In genomic region chr7:142804715-142805114, GRCh38 we compare ENCODE assay signal across 18 cellular contexts. TPM values are rescaled to one million over a fixed set of nuclear protein-coding genes. Genes with fewer than 3 reads are reported as not detected.
A peak's percentile ranks its signal among the peaks of the same experiment; 100 is the strongest.
DNase-seq lines count a peak whose midpoint lies in the region; ATAC-seq and TF ChIP-seq lines count a peak whose summit lies in the region.
"Had no signal": no experiment of that assay in that cellular context is flagged by ENCODE, and none has a peak within 500 bp of the region (broad histone marks: within the 10 kb centered on the region; RNA-seq: fewer than 3 reads in every experiment).

No MANE protein-coding gene starts in this region.

- no peak for TF ChIP-seq CTCF in adrenal gland (IDR thresholded peaks at IDR 0.05)

- H3K4me3 Mint-ChIP-seq in CD8-positive, alpha-beta memory T cell, result peak overlapping the region; percentile 66 to 100 (median 87)
- H3K4me3 Mint-ChIP-seq in activated T-cell treated with anti-CD3 and anti-CD28 coated beads, Interleukin-2, amount 50 U/mL, for 4 hours, result peak overlapping the region; percentile 44
- H3K4me3 Mint-ChIP-seq in memory B cell, result peak overlapping the region; percentile 12

- no peaks in the 10 kb centered on the region for H3K9me3 ChIP-seq in CD8-positive, alpha-beta memory T cell (ENCODE audit: low read length)
- H3K9me3 ChIP-seq in adrenal gland (replicated peaks in 1 of 3) (no peaks in the 10 kb centered on the region), SJCRH30 (replicated peaks) (no peaks in the 10 kb centered on the region)
- H3K9me3 ChIP-seq: prostate gland had no signal

- intact Hi-C loops in adrenal gland (cut with DNase I), result no loop called here

- H3K27ac Mint-ChIP-seq in CD8-positive, alpha-beta memory T cell, result peak overlapping the region; percentile 99 to 100 (median 100)
- peak overlapping the region; percentile 99 for H3K27ac Mint-ChIP-seq in memory B cell

- peaks cover 29 to 54% (median 42%) of the 10 kb centered on the region in 3 donors for H3K36me3 Mint-ChIP-seq in CD8-positive, alpha-beta memory T cell
- H3K36me3 Mint-ChIP-seq in activated T-cell treated with anti-CD3 and anti-CD28 coated beads, Interleukin-2, amount 50 U/mL, for 4 hours (ENCODE audit: insufficient read depth), result peaks cover 50% of the 10 kb centered on the region
- H3K36me3 Mint-ChIP-seq in memory B cell, result peaks cover 42% of the 10 kb centered on the region

- H3K27me3 ChIP-seq in CD8-positive, alpha-beta memory T cell (ENCODE audit: insufficient read depth, low read length, poor library complexity, severe bottlenecking), result no peaks in the 10 kb centered on the region
- peaks cover 4% of the 10 kb centered on the region for H3K27me3 ChIP-seq in adrenal gland
- 0 out of 2 replicates have a peak, but pooled peaks cover 4% of the 10 kb centered on the region for H3K27me3 ChIP-seq in SJCRH30

- peaks cover 0 to 5% of the 10 kb centered on the region in 2 donors for H3K27me3 Mint-ChIP-seq in CD8-positive, alpha-beta memory T cell
- no peaks in the 10 kb centered on the region for H3K27me3 Mint-ChIP-seq in activated T-cell treated with anti-CD3 and anti-CD28 coated beads, Interleukin-2, amount 50 U/mL, for 4 hours (ENCODE audit: low read depth)
- no peaks in the 10 kb centered on the region for H3K27me3 Mint-ChIP-seq in memory B cell

- POLR2A ChIA-PET in CD8-positive, alpha-beta memory T cell (lab: Charles Lee), result interaction anchor here (1.0 to 13.3 kb wide), 4 partner anchors 8 to 269 kb away, joined by 3 to 1213 read pairs (median 4); no protein-coding TSS in a partner anchor

- DNase-seq in CD8-positive, alpha-beta memory T cell, result peak; percentile 33 to 68 (median 57)
- no peak for DNase-seq in activated T-cell treated with anti-CD3 and anti-CD28 coated beads, Interleukin-2, amount 50 U/mL, for 4 hours
- DNase-seq in memory B cell (ENCODE audit: low spot score in 2 of 2) (no peak), adrenal gland (no peak), SJCRH30 (no peak), DMS153 (lab: John Stamatoyannopoulos, UW) (no peak)
- DNase-seq: amniotic stem cell, dermis blood vessel endothelial cell, NCI-H1417, NCI-H524 treated with DMSO at 0.1 percent for 48 hours, SHP77 treated with DMSO at 0.1 percent for 48 hours, substantia nigra had no signal

- TF ChIP-seq POLR2A in adrenal gland (IDR thresholded peaks at IDR 0.05), result no peak

- CTCF ChIA-PET in CD8-positive, alpha-beta memory T cell (lab: Charles Lee), result interaction anchor here (15.2 kb wide), 1 partner anchor 13 kb away, joined by 508 read pairs; no protein-coding TSS in a partner anchor

- peak; percentile 15 for ATAC-seq in HG03442 (IDR thresholded peaks at IDR 0.05; ENCODE audit: unreplicated experiment)
- ATAC-seq in activated T-cell treated with anti-CD3 and anti-CD28 coated beads, Interleukin-2, amount 50 U/mL, for 4 hours, result no peak
- no peak for ATAC-seq in memory B cell (ENCODE audit: low read depth)
- no peak for ATAC-seq in HG02885 (IDR thresholded peaks at IDR 0.05; ENCODE audit: poor library complexity, unreplicated experiment)

- peaks cover 96% of the 10 kb centered on the region for H3K4me1 ChIP-seq in CD8-positive, alpha-beta memory T cell (ENCODE audit: insufficient read depth, low read length)
- H3K4me1 ChIP-seq in adrenal gland (replicated peaks in 1 of 2), result no peaks in the 10 kb centered on the region
- no peaks in the 10 kb centered on the region for H3K4me1 ChIP-seq in SJCRH30
- H3K4me1 ChIP-seq: prostate gland had no signal

- H3K9me3 Mint-ChIP-seq in CD8-positive, alpha-beta memory T cell, result no peaks in the 10 kb centered on the region
- H3K9me3 Mint-ChIP-seq in activated T-cell treated with anti-CD3 and anti-CD28 coated beads, Interleukin-2, amount 50 U/mL, for 4 hours, result no peaks in the 10 kb centered on the region
- no peaks in the 10 kb centered on the region for H3K9me3 Mint-ChIP-seq in memory B cell

- H3K4me3 ChIP-seq in CD8-positive, alpha-beta memory T cell (ENCODE audit: low read length), result peak overlapping the region; percentile 24
- H3K4me3 ChIP-seq in adrenal gland (no peak overlapping the region), SJCRH30 (no peak overlapping the region)
- H3K4me3 ChIP-seq: prostate gland had no signal

- 49 to 68% (median 59%) methylated on average over 5 of the region's 5 CpGs for WGBS in adrenal gland, 4 donors

- peaks cover 96 to 99% (median 98%) of the 10 kb centered on the region in 3 donors for H3K4me1 Mint-ChIP-seq in CD8-positive, alpha-beta memory T cell
- peaks cover 98% of the 10 kb centered on the region for H3K4me1 Mint-ChIP-seq in activated T-cell treated with anti-CD3 and anti-CD28 coated beads, Interleukin-2, amount 50 U/mL, for 4 hours (ENCODE audit: low read depth)
- H3K4me1 Mint-ChIP-seq in memory B cell, result peaks cover 76% of the 10 kb centered on the region

- peaks cover 30% of the 10 kb centered on the region for H3K36me3 ChIP-seq in CD8-positive, alpha-beta memory T cell (ENCODE audit: insufficient read depth, low read length)
- H3K36me3 ChIP-seq in adrenal gland (replicated peaks in 1 of 2) (no peaks in the 10 kb centered on the region), SJCRH30 (no peaks in the 10 kb centered on the region)
- H3K36me3 ChIP-seq: prostate gland had no signal

- H3K27ac ChIP-seq in CD8-positive, alpha-beta memory T cell (ENCODE audit: low read depth, low read length), result peak overlapping the region; percentile 46
- H3K27ac ChIP-seq in adrenal gland (no peak overlapping the region), SJCRH30 (no peak overlapping the region)
- H3K27ac ChIP-seq: C4-2B, prostate gland, VCaP had no signal

RNA-seq across cellular contexts. Expression of gene PRSS2, which starts 33.9 kb away (rescaled TPM):
- not detected for total RNA-seq in CD8-positive, alpha-beta memory T cell
- polyA plus RNA-seq in CD8-positive, alpha-beta memory T cell, result not detected
- 10 to 100 TPM; 18.0 to 30.0 (median 25.2) TPM for total RNA-seq in activated T-cell treated with anti-CD3 and anti-CD28 coated beads, Interleukin-2, amount 50 U/mL, for 4 hours
- 10 to 100 TPM in 2 of 8 donors, 1 to 10 TPM in 1, not detected in 5; 4.8 to 43.4 (median 40.0) TPM for total RNA-seq in adrenal gland
- polyA plus RNA-seq in adrenal gland, result 1 to 10 TPM in 2 of 3 donors, not detected in 1; 2.8 to 4.4 TPM
- not detected in 2 replicates for total RNA-seq in SJCRH30 (2014; rRNA removed; shearing (Covaris generic))
- total RNA-seq: dermis blood vessel endothelial cell, H4, prostate gland had no signal

RNA-seq across cellular contexts. Expression of gene EPHB6, which starts 50.2 kb away (rescaled TPM):
- 1 to 10 TPM; 6.0 to 8.1 TPM for total RNA-seq in CD8-positive, alpha-beta memory T cell
- polyA plus RNA-seq in CD8-positive, alpha-beta memory T cell, result 13.7 TPM
- 1 to 10 TPM; 6.7 to 8.3 (median 8.0) TPM for total RNA-seq in activated T-cell treated with anti-CD3 and anti-CD28 coated beads, Interleukin-2, amount 50 U/mL, for 4 hours
- 10 to 100 TPM in 2 of 8 donors, 1 to 10 TPM in 6; 1.4 to 14.4 (median 3.7) TPM for total RNA-seq in adrenal gland
- polyA plus RNA-seq in adrenal gland, result 10 to 100 TPM in 1 of 3 donors, 1 to 10 TPM in 2; 1.1 to 17.2 (median 9.1) TPM
- total RNA-seq in SJCRH30 (2014; rRNA removed; shearing (Covaris generic)), result 0.10 and 0.14 TPM in 2 replicates

RNA-seq across cellular contexts. Expression of gene PRSS1, which starts 55.4 kb away (rescaled TPM):
- total RNA-seq in CD8-positive, alpha-beta memory T cell, result not detected
- polyA plus RNA-seq in CD8-positive, alpha-beta memory T cell, result not detected
- 10 to 100 TPM in 1 of 3 donors, 1 to 10 TPM in 2; 6.6 to 11.7 (median 9.2) TPM for total RNA-seq in activated T-cell treated with anti-CD3 and anti-CD28 coated beads, Interleukin-2, amount 50 U/mL, for 4 hours
- 10 to 100 TPM in 2 of 8 donors, 1 to 10 TPM in 1, not detected in 5; 3.3 to 15.4 (median 14.6) TPM for total RNA-seq in adrenal gland
- polyA plus RNA-seq in adrenal gland, result 1 to 10 TPM in 2 of 3 donors, not detected in 1; 3.2 to 3.3 TPM
- total RNA-seq in SJCRH30 (2014; rRNA removed; shearing (Covaris generic)), result not detected in 2 replicates
- total RNA-seq: dermis blood vessel endothelial cell, H4, prostate gland had no signal

Comparison
In these comparisons a context has a peak if more than half of its experiments do, and no peak if none do; other contexts are left out.
1. DNase-seq: peak in CD8-positive, alpha-beta memory T cell (5 of 5); none in activated T-cell treated with anti-CD3 and anti-CD28 coated beads, Interleukin-2, amount 50 U/mL, for 4 hours (single experiment), memory B cell (0 of 2), adrenal gland (0 of 7), SJCRH30 (0 of 2) and DMS153 (single experiment).
2. H3K4me3 Mint-ChIP-seq: peak in every context shown above with its lines; median percentile 87 in CD8-positive, alpha-beta memory T cell; 44 in activated T-cell treated with anti-CD3 and anti-CD28 coated beads, Interleukin-2, amount 50 U/mL, for 4 hours; 12 in memory B cell.